Comparison of ENCODE assay signal across 19 cellular contexts in genomic region chr1:105865546-105865945, GRCh38.
A peak's percentile ranks its signal among the peaks of the same experiment; 100 is the strongest.
DNase-seq lines count a peak whose midpoint lies in the region; ATAC-seq, FAIRE-seq and TF ChIP-seq lines count a peak whose summit lies in the region.
"Had no signal": no experiment of that assay in that cellular context is flagged by ENCODE, and none has a peak within 500 bp of the region (broad histone marks: within the 10 kb centered on the region; RNA-seq: fewer than 3 reads in every experiment).

No MANE protein-coding gene starts in this region.

- H3K4me1 Mint-ChIP-seq in CD4-positive, alpha-beta T cell (ENCODE audit: low read depth), result no peaks in the 10 kb centered on the region
- H3K4me1 Mint-ChIP-seq: CD8-positive, alpha-beta memory T cell had no signal

- POLR2A ChIA-PET in CD4-positive, alpha-beta T cell (lab: Charles Lee), result no interaction called here

- CTCF ChIA-PET in CD4-positive, alpha-beta T cell (lab: Charles Lee), result no interaction called here

- no peaks in the 10 kb centered on the region for H3K4me1 ChIP-seq in Karpas-422 (ENCODE audit: low read length)
- H3K4me1 ChIP-seq: SJSA1 had no signal

- no peaks in the 10 kb centered on the region for H3K79me2 ChIP-seq in Karpas-422 (ENCODE audit: low read length)

- H3K4me3 Mint-ChIP-seq in CD4-positive, alpha-beta T cell, result no peak overlapping the region
- H3K4me3 Mint-ChIP-seq: CD8-positive, alpha-beta memory T cell had no signal

- no peak for ATAC-seq in HG02759 (IDR thresholded peaks at IDR 0.05; ENCODE audit: unreplicated experiment)
- no peak for ATAC-seq in CD4-positive, alpha-beta T cell (ENCODE audit: poor library complexity)
- ATAC-seq: K562 had no signal

- no peak overlapping the region for H3K27ac ChIP-seq in CD4-positive, alpha-beta T cell (ENCODE audit: low read depth, low read length)
- no peak overlapping the region for H3K27ac ChIP-seq in Karpas-422 (ENCODE audit: low read length)
- H3K27ac ChIP-seq: SJSA1 had no signal

- H3K36me3 Mint-ChIP-seq in CD4-positive, alpha-beta T cell (ENCODE audit: low read depth), result no peaks in the 10 kb centered on the region
- H3K36me3 Mint-ChIP-seq: CD8-positive, alpha-beta memory T cell had no signal

- no peak overlapping the region for H3K27ac Mint-ChIP-seq in CD4-positive, alpha-beta T cell
- H3K27ac Mint-ChIP-seq: CD8-positive, alpha-beta memory T cell had no signal

- H3K9ac ChIP-seq in Karpas-422 (ENCODE audit: low read length), result no peak overlapping the region

- TF ChIP-seq CTCF in bronchial epithelial cell (IDR thresholded peaks at IDR 0.05; ENCODE audit: insufficient read depth, low read length, severe bottlenecking), result no peak
- TF ChIP-seq CTCF in CD4-positive, alpha-beta T cell (IDR thresholded peaks at IDR 0.05), result no peak

- intact Hi-C loops in CD4-positive, alpha-beta T cell (cut with DNase I, micrococcal nuclease), result no loop called here

- H3K9me3 Mint-ChIP-seq in CD4-positive, alpha-beta T cell, result peaks cover 7% of the 10 kb centered on the region

- H3K4me2 ChIP-seq in Karpas-422 (ENCODE audit: low read depth, low read length, poor library complexity, severe bottlenecking), result no peak overlapping the region

- no peaks in the 10 kb centered on the region for H3K27me3 Mint-ChIP-seq in CD4-positive, alpha-beta T cell
- H3K27me3 Mint-ChIP-seq: CD8-positive, alpha-beta memory T cell had no signal

- H3K9me2 ChIP-seq in Karpas-422 (replicated peaks; ENCODE audit: insufficient read depth, low read length), result no peaks in the 10 kb centered on the region

- no peak overlapping the region for H2AFZ ChIP-seq in Karpas-422 (ENCODE audit: low read length)

- H3K27me3 ChIP-seq in bronchial epithelial cell (ENCODE audit: control insufficient read depth, insufficient read depth, low read length) (no peaks in the 10 kb centered on the region), Karpas-422 (ENCODE audit: low read length) (no peaks in the 10 kb centered on the region)
- no peaks in the 10 kb centered on the region for H3K27me3 ChIP-seq in CD4-positive, alpha-beta T cell (ENCODE audit: control insufficient read depth, insufficient read depth, low read length)
- H3K27me3 ChIP-seq: MG63, SJSA1 had no signal

- DNase-seq in ELR (ENCODE audit: low read depth) (peak; percentile 64), M059J (ENCODE audit: low read depth) (peak; percentile 10), bronchial epithelial cell (ENCODE audit: low read depth) (peak; percentile 79), non-pigmented ciliary epithelial cell (ENCODE audit: low read depth) (peak; percentile 35), Karpas-422 (no peak), NCI-H1105 (lab: John Stamatoyannopoulos, UW) (no peak)
- DNase-seq in CD4-positive, alpha-beta T cell, result no peak
- DNase-seq: CD8-positive, alpha-beta memory T cell; DMS 273 treated with DMSO at 0.1 percent for 48 hours; EL; HCEC 1CT; MG63; NCI-H1417; NCI-H2029; NCI-H510A; RPMI8226 had no signal

- no peaks in the 10 kb centered on the region for H4K20me1 ChIP-seq in Karpas-422 (ENCODE audit: insufficient read depth, low read depth, low read length)

- H3K9me3 ChIP-seq in CD4-positive, alpha-beta T cell (ENCODE audit: control insufficient read depth, low read length), result no peaks in the 10 kb centered on the region
- H3K9me3 ChIP-seq in Karpas-422 (ENCODE audit: low read length), result peaks cover 7% of the 10 kb centered on the region; the same call in 1 of the 2 replicates
- H3K9me3 ChIP-seq: MG63 had no signal

- no peaks in the 10 kb centered on the region for H3K36me3 ChIP-seq in bronchial epithelial cell (ENCODE audit: control insufficient read depth, insufficient read depth, low read length)
- no peaks in the 10 kb centered on the region for H3K36me3 ChIP-seq in Karpas-422 (ENCODE audit: insufficient read depth, low read length)
- H3K36me3 ChIP-seq: MG63, SJSA1 had no signal

- H3K4me3 ChIP-seq in bronchial epithelial cell (ENCODE audit: low read depth, low read length) (no peak overlapping the region), Karpas-422 (ENCODE audit: low read length) (no peak overlapping the region)
- H3K4me3 ChIP-seq: K562, MG63, SJSA1 had no signal

- FAIRE-seq in bronchial epithelial cell (lab: Jason Lieb, UNC), result no peak
- FAIRE-seq: K562 had no signal

Comparison
In these comparisons a context has a peak if more than half of its experiments do, and no peak if none do; other contexts are left out.
1. DNase-seq: peak in ELR (single experiment), M059J (single experiment), bronchial epithelial cell (single experiment) and non-pigmented ciliary epithelial cell (single experiment); none in CD4-positive, alpha-beta T cell (0 of 10), Karpas-422 (single experiment) and NCI-H1105 (single experiment).